ENCODE assay signal across 1 cellular context in genomic region chr22:17743661-17744411, GRCh38.
TF ChIP-seq lines count a peak whose summit lies in the region.

No MANE protein-coding gene starts in this region.

TF ChIP-seq in liver, 16 proteins besides CTCF, POLR2A, EP300 and RAD21:
- TF ChIP-seq REST (IDR thresholded peaks at IDR 0.05): no peak
- peak; percentile 61 for TF ChIP-seq NR2F2 (IDR thresholded peaks at IDR 0.05)
